In the genomic region with DNA sequence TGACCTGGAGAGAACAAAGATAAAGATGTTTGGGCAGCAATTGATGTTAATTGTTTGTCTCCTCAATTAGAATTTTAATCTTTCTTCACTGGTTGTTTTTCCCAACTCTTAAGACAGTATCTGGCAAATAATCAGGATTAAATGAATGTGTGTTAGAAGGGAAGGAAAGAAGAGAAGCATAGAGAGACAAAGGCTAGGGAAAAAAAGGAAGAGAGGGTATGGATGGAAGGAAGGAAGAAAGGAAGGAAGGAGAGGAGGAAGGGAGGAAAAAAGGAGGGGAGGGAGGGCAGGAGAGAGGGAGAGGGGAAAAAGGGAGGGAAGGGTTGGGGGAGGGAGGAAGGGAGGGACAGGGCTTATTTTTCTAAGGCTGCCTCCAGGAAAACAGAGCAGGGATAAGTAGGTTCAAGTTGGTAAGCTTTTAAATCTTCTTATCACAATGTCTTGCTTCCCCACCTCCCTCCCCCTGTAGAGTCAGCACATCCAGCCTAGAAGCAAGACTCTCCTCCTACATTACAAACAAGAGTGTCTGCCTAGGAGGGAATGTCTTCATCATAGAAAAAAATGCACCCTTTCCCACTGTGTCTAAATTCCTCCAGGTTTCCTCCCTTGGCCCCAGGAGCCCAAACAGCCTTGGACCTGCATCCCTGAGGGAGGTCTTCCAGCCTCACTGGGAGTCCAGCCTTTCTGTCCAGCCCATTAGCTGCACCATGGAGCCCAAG, we compare ENCODE assay signal across 1 cellular context.
TF ChIP-seq lines count a peak whose summit lies in the region.

No MANE protein-coding gene starts in this region.

TF ChIP-seq in H1, 55 proteins besides CTCF, POLR2A, EP300 and RAD21:
- TF ChIP-seq, protein P1, sequence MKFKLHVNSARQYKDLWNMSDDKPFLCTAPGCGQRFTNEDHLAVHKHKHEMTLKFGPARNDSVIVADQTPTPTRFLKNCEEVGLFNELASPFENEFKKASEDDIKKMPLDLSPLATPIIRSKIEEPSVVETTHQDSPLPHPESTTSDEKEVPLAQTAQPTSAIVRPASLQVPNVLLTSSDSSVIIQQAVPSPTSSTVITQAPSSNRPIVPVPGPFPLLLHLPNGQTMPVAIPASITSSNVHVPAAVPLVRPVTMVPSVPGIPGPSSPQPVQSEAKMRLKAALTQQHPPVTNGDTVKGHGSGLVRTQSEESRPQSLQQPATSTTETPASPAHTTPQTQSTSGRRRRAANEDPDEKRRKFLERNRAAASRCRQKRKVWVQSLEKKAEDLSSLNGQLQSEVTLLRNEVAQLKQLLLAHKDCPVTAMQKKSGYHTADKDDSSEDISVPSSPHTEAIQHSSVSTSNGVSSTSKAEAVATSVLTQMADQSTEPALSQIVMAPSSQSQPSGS (IDR thresholded peaks at IDR 0.05; ENCODE audit: low read length), result no peak
- no peak for TF ChIP-seq CBX5 (IDR thresholded peaks at IDR 0.05; ENCODE audit: low read depth, low read length)
- TF ChIP-seq JUN (IDR thresholded peaks at IDR 0.05; ENCODE audit: low read depth, low read length), result no peak
- TF ChIP-seq KDM1A (IDR thresholded peaks at IDR 0.05; ENCODE audit: borderline replicate concordance, low read length), result no peak
- TF ChIP-seq, protein P2, sequence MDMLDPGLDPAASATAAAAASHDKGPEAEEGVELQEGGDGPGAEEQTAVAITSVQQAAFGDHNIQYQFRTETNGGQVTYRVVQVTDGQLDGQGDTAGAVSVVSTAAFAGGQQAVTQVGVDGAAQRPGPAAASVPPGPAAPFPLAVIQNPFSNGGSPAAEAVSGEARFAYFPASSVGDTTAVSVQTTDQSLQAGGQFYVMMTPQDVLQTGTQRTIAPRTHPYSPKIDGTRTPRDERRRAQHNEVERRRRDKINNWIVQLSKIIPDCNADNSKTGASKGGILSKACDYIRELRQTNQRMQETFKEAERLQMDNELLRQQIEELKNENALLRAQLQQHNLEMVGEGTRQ (IDR thresholded peaks at IDR 0.05; ENCODE audit: low read length), result no peak
- TF ChIP-seq EGR1 (IDR thresholded peaks at IDR 0.05; ENCODE audit: borderline replicate concordance, low read depth, low read length), result no peak
- TF ChIP-seq SAP30 (IDR thresholded peaks at IDR 0.05; ENCODE audit: insufficient read depth, insufficient replicate concordance, low read length), result no peak
- no peak for TF ChIP-seq GABPA (IDR thresholded peaks at IDR 0.05; ENCODE audit: borderline replicate concordance, insufficient read depth, low read length)
- no peak for TF ChIP-seq RXRA (IDR thresholded peaks at IDR 0.05; ENCODE audit: insufficient read depth, low read depth, low read length)
